ENCODE assay signal across 8 cellular contexts in genomic region chr3:140941434-140942220, GRCh38. TPM values are rescaled to one million over a fixed set of nuclear protein-coding genes. Genes with fewer than 3 reads are reported as not detected.
DNase-seq lines count a peak whose midpoint lies in the region; ATAC-seq, FAIRE-seq and TF ChIP-seq lines count a peak whose summit lies in the region.

A gene with protein sequence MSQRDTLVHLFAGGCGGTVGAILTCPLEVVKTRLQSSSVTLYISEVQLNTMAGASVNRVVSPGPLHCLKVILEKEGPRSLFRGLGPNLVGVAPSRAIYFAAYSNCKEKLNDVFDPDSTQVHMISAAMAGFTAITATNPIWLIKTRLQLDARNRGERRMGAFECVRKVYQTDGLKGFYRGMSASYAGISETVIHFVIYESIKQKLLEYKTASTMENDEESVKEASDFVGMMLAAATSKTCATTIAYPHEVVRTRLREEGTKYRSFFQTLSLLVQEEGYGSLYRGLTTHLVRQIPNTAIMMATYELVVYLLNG (plus strand): TSS chr3:140941836. CDS start chr3:140942055, 219 bp downstream.

- H3K4me3 ChIP-seq in body of pancreas (peak within 1 kb of the TSS; percentile 59 to 92), sigmoid colon (peak within 1 kb of the TSS; percentile 85 to 92 (median 90))

- peaks cover 33% of the 10 kb centered on the region for H3K4me1 ChIP-seq in body of pancreas
- H3K4me1 ChIP-seq in sigmoid colon: peaks cover 0 to 36% (median 34%) of the 10 kb centered on the region in 4 donors

- 1% methylated on average over 38 to 69 of the region's 72 CpGs for WGBS in body of pancreas, 2 donors
- WGBS in sigmoid colon, 2 donors: 0% methylated on average over 72 of the region's 72 CpGs

- FAIRE-seq in TTC549 (lab: Jason Lieb, UNC): peak; percentile 71

- ATAC-seq in GM18520 (IDR thresholded peaks at IDR 0.05; ENCODE audit: unreplicated experiment) (peak; percentile 98), HG03064 (IDR thresholded peaks at IDR 0.05; ENCODE audit: low read depth, unreplicated experiment) (peak; percentile 94), body of pancreas (peak; percentile 98)

- intact Hi-C loops in body of pancreas (cut with DNase I): no loop called here
- intact Hi-C loops in sigmoid colon (cut with DNase I): no loop called here

- H3K27ac ChIP-seq in 22Rv1: peak within 1 kb of the TSS; percentile 71
- H3K27ac ChIP-seq in body of pancreas: peak within 1 kb of the TSS; percentile 96 to 99 (median 98)
- H3K27ac ChIP-seq in sigmoid colon: peak within 1 kb of the TSS; percentile 96 to 99 (median 98)

- H3K36me3 ChIP-seq in body of pancreas (replicated peaks in 1 of 2; ENCODE audit: insufficient read depth in 1 of 2, low read depth in 2 of 2) (no peaks in the 10 kb centered on the region), sigmoid colon (no peaks in the 10 kb centered on the region)

- no peaks in the 10 kb centered on the region for H3K27me3 ChIP-seq in body of pancreas
- no peaks in the 10 kb centered on the region for H3K27me3 ChIP-seq in sigmoid colon

- DNase-seq in NCI-H2107 treated with DMSO at 0.1 percent for 48 hours (lab: John Stamatoyannopoulos, UW; ENCODE audit: unreplicated experiment) (peak; percentile 98), body of pancreas (peak; percentile 98 to 99 (median 98)), iPS DF 4.7 (ENCODE audit: extremely low read depth, low spot score) (peak; percentile 100), sigmoid colon (peak; percentile 98)

- TF ChIP-seq POLR2A in body of pancreas (IDR thresholded peaks at IDR 0.05) (peak; percentile 99), sigmoid colon (IDR thresholded peaks at IDR 0.05) (peak; percentile 95 to 96)

- TF ChIP-seq EP300 in sigmoid colon (IDR thresholded peaks at IDR 0.05): peak in 1 of 4 donors; percentile 44

- TF ChIP-seq CTCF in 22Rv1 (IDR thresholded peaks at IDR 0.05) (no peak; the same call in 1 of the 2 replicates), body of pancreas (IDR thresholded peaks at IDR 0.05) (peak in 3 of 7 experiments; percentile 13 to 29 (median 24)), sigmoid colon (IDR thresholded peaks at IDR 0.05) (no peak)

- H3K9me3 ChIP-seq in body of pancreas: no peaks in the 10 kb centered on the region
- H3K9me3 ChIP-seq in sigmoid colon: no peaks in the 10 kb centered on the region

RNA-seq across cellular contexts. Expression of the gene that starts here (rescaled TPM):
- total RNA-seq in body of pancreas (100 to 1,000 TPM in 1 of 2 donors, 10 to 100 TPM in 1; 84.0 to 111 TPM), sigmoid colon (100 to 1,000 TPM in 1 of 4 donors, 10 to 100 TPM in 3; 67.0 to 139 (median 71.6) TPM)
- polyA plus RNA-seq in sigmoid colon: 10 to 100 TPM in 2 of 3 donors, 1 to 10 TPM in 1; 8.8 to 15.5 (median 10.8) TPM

Comparison
In these comparisons a context has a peak if more than half of its experiments do, and no peak if none do; other contexts are left out.
1. Peak in every context shown above with its lines: DNase-seq, ATAC-seq, H3K4me3 ChIP-seq and H3K27ac ChIP-seq.